In the genomic region with DNA sequence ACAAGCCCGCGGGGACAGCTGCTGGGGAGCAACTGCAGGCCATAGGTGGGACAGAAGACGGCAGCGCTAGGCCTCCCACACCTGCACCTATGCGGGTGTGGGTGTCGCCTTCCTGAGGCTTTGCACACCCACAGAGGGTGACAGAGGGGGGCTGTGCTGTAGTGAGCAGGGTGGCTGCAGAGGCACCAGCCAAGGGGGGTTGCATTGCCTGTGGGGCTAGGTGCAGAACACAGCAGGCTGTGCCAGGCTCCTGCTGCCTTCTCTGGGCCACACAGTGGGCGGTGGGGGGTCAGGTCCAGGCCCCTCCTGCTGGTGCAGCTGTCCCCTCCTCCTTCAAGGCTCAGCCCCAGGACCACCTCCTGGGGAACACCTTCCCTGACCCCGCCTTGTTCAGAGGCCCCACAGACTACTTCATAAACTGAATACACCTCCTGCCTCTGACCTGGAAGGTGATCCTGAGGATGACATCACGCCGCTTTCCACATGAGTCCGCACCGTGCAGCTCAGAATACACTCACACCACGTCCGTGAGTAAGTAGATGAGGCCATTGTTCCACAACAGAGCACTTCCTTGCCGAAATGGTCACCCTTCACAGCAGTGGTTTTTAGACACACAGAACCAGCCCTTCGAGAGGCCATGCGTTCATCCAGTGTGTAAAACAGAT, we compare ENCODE assay signal across 20 cellular contexts.
"Had no signal": no experiment of that assay in that cellular context is flagged by ENCODE, and none has a peak within 500 bp of the region (broad histone marks: within the 10 kb centered on the region; RNA-seq: fewer than 3 reads in every experiment).

No MANE protein-coding gene starts in this region.

- H3K9me3 ChIP-seq: left ventricle myocardium inferior had no signal

- H3K27ac Mint-ChIP-seq: activated CD4-positive, alpha-beta memory T cell treated with anti-CD3 and anti-CD28 coated beads, Interleukin-2, amount 10 ng/mL, durations not matched to agents 7 days and 5 days; activated CD4-positive, alpha-beta T cell treated with anti-CD3 and anti-CD28 coated beads, Interleukin-2, amount 10 ng/mL, durations not matched to agents 24 days and 14 days; activated naive CD4-positive, alpha-beta T cell treated with anti-CD3 and anti-CD28 coated beads, Interleukin-2, amount 10 ng/mL, durations not matched to agents 7 days and 5 days; stimulated activated naive B cell treated with anti-CD40 and anti-IgM and Interleukin-4, amounts not matched to agents 10 μg/mL and 1 μg/mL and 100 μg/mL, for 72 hours had no signal

- H3K27me3 Mint-ChIP-seq: activated CD4-positive, alpha-beta memory T cell treated with anti-CD3 and anti-CD28 coated beads, Interleukin-2, amount 10 ng/mL, durations not matched to agents 7 days and 5 days; activated CD4-positive, alpha-beta T cell treated with anti-CD3 and anti-CD28 coated beads, Interleukin-2, amount 10 ng/mL, durations not matched to agents 24 days and 14 days; activated naive CD4-positive, alpha-beta T cell treated with anti-CD3 and anti-CD28 coated beads, Interleukin-2, amount 10 ng/mL, durations not matched to agents 7 days and 5 days; stimulated activated naive B cell treated with anti-CD40 and anti-IgM and Interleukin-4, amounts not matched to agents 10 μg/mL and 1 μg/mL and 100 μg/mL, for 72 hours; T-helper 17 cell had no signal

- H3K27ac ChIP-seq: left ventricle myocardium inferior had no signal

- FAIRE-seq: endometrium, small intestine had no signal

- H3K4me3 Mint-ChIP-seq: activated CD4-positive, alpha-beta memory T cell treated with anti-CD3 and anti-CD28 coated beads, Interleukin-2, amount 10 ng/mL, durations not matched to agents 7 days and 5 days; activated CD4-positive, alpha-beta T cell treated with anti-CD3 and anti-CD28 coated beads, Interleukin-2, amount 10 ng/mL, durations not matched to agents 24 days and 14 days; activated naive CD4-positive, alpha-beta T cell treated with anti-CD3 and anti-CD28 coated beads, Interleukin-2, amount 10 ng/mL, durations not matched to agents 7 days and 5 days; stimulated activated naive B cell treated with anti-CD40 and anti-IgM and Interleukin-4, amounts not matched to agents 10 μg/mL and 1 μg/mL and 100 μg/mL, for 72 hours; T-helper 17 cell had no signal

- H3K9me3 Mint-ChIP-seq: activated CD4-positive, alpha-beta T cell treated with anti-CD3 and anti-CD28 coated beads, Interleukin-2, amount 10 ng/mL, durations not matched to agents 24 days and 14 days had no signal

- H3K4me3 ChIP-seq: cardiac muscle cell, left ventricle myocardium inferior had no signal

- H3K27me3 ChIP-seq: cardiac muscle cell had no signal

- H3K4me1 ChIP-seq: left ventricle myocardium inferior had no signal

- DNase-seq: activated CD4-positive, alpha-beta memory T cell treated with anti-CD3 and anti-CD28 coated beads, Interleukin-2, amount 10 ng/mL, durations not matched to agents 7 days and 5 days; activated CD4-positive, alpha-beta T cell treated with anti-CD3 and anti-CD28 coated beads, Interleukin-2, amount 10 ng/mL, durations not matched to agents 24 days and 14 days; activated effector memory CD4-positive, alpha-beta T cell treated with anti-CD3 and anti-CD28 coated beads, Interleukin-2, amount 50 U/mL, for 16 hours; activated naive CD4-positive, alpha-beta T cell treated with anti-CD3 and anti-CD28 coated beads, Interleukin-2, amount 10 ng/mL, durations not matched to agents 7 days and 5 days; amygdala; cortex of kidney; erythroblast; foreskin fibroblast; left ventricle myocardium inferior; mesenchymal stem cell; occipital lobe; posterior cingulate gyrus; small intestine; stimulated activated CD4-positive, alpha-beta T cell treated with anti-CD3 and anti-CD28 coated beads, Interleukin-15, amount 100 ng/mL, for 24 hours; stimulated activated naive B cell treated with anti-CD40 and anti-IgM and Interleukin-4, amounts not matched to agents 10 μg/mL and 1 μg/mL and 100 μg/mL, for 72 hours; SW 1271; T-helper 17 cell had no signal

- H3K36me3 ChIP-seq: cardiac muscle cell had no signal

- H3K4me1 Mint-ChIP-seq: activated CD4-positive, alpha-beta memory T cell treated with anti-CD3 and anti-CD28 coated beads, Interleukin-2, amount 10 ng/mL, durations not matched to agents 7 days and 5 days; activated CD4-positive, alpha-beta T cell treated with anti-CD3 and anti-CD28 coated beads, Interleukin-2, amount 10 ng/mL, durations not matched to agents 24 days and 14 days; activated naive CD4-positive, alpha-beta T cell treated with anti-CD3 and anti-CD28 coated beads, Interleukin-2, amount 10 ng/mL, durations not matched to agents 7 days and 5 days; stimulated activated naive B cell treated with anti-CD40 and anti-IgM and Interleukin-4, amounts not matched to agents 10 μg/mL and 1 μg/mL and 100 μg/mL, for 72 hours had no signal

- H3K36me3 Mint-ChIP-seq: activated naive CD4-positive, alpha-beta T cell treated with anti-CD3 and anti-CD28 coated beads, Interleukin-2, amount 10 ng/mL, durations not matched to agents 7 days and 5 days had no signal

- ATAC-seq: activated CD4-positive, CD25-positive, alpha-beta regulatory T cell treated with anti-CD3 and anti-CD28 coated beads, Interleukin-2, amount 50 U/mL, for 24 hours; stimulated activated naive B cell treated with anti-CD40 and anti-IgM and Interleukin-4, amounts not matched to agents 10 μg/mL and 1 μg/mL and 100 μg/mL, for 72 hours; T-helper 17 cell had no signal
